1 cellular context compared by ENCODE assay signal in the genomic region with DNA sequence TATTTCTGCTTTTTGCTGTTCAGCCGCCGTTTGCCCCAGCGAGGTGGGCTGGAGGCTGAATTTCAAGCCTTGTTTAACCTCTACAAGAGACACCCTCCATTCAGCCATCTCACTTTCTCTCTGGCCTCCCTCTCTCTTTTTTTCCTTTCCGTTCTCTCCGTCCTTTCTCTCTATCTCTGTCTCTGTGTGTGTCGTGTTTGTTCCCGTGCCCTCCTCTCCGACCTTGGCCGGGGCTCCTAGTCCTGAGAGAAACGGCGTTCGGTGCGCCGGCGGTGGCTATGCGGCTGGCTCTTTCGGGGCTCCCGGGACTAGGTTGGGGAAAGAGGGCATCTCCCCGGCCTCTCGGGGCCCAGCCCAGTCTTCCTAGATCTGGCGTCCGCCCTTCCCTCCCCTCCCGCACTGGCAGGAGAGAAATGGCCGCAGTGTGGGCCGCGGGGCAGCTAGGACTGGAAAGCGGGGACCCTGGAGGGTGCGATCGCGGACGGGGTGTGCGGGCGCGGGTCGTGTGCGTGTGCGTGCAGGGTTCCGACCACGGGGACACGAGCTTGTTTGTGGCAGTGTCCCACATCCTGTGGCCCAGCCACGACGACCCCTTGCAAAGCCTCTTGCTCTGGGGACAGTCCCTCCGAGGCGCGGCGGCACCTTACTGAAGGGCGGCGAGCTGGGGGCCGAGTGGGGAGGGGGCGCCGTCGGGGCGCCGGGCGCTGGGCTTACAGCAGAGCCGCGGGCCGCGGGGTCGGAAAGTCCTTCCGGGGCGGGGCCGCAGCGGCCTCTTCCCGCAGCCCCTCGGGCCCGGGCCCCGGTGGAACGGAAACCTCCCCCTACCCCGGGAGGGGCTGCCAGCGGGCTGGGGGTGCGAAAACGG.
TF ChIP-seq lines count a peak whose summit lies in the region.

No MANE protein-coding gene starts in this region.

TF ChIP-seq in Ishikawa, 13 proteins besides CTCF, POLR2A, EP300 and RAD21 (continued from another document):
- TF ChIP-seq, protein P1, sequence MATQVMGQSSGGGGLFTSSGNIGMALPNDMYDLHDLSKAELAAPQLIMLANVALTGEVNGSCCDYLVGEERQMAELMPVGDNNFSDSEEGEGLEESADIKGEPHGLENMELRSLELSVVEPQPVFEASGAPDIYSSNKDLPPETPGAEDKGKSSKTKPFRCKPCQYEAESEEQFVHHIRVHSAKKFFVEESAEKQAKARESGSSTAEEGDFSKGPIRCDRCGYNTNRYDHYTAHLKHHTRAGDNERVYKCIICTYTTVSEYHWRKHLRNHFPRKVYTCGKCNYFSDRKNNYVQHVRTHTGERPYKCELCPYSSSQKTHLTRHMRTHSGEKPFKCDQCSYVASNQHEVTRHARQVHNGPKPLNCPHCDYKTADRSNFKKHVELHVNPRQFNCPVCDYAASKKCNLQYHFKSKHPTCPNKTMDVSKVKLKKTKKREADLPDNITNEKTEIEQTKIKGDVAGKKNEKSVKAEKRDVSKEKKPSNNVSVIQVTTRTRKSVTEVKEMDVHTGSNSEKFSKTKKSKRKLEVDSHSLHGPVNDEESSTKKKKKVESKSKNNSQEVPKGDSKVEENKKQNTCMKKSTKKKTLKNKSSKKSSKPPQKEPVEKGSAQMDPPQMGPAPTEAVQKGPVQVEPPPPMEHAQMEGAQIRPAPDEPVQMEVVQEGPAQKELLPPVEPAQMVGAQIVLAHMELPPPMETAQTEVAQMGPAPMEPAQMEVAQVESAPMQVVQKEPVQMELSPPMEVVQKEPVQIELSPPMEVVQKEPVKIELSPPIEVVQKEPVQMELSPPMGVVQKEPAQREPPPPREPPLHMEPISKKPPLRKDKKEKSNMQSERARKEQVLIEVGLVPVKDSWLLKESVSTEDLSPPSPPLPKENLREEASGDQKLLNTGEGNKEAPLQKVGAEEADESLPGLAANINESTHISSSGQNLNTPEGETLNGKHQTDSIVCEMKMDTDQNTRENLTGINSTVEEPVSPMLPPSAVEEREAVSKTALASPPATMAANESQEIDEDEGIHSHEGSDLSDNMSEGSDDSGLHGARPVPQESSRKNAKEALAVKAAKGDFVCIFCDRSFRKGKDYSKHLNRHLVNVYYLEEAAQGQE (IDR thresholded peaks at IDR 0.05; ENCODE audit: low read depth): no peak
- 0 out of 2 replicates have a peak, but pooled peaks have one; percentile 4 for TF ChIP-seq ZBTB7A (IDR thresholded peaks at IDR 0.05; ENCODE audit: low read depth)
